Comparison of ENCODE assay signal across 18 cellular contexts in the genomic region with DNA sequence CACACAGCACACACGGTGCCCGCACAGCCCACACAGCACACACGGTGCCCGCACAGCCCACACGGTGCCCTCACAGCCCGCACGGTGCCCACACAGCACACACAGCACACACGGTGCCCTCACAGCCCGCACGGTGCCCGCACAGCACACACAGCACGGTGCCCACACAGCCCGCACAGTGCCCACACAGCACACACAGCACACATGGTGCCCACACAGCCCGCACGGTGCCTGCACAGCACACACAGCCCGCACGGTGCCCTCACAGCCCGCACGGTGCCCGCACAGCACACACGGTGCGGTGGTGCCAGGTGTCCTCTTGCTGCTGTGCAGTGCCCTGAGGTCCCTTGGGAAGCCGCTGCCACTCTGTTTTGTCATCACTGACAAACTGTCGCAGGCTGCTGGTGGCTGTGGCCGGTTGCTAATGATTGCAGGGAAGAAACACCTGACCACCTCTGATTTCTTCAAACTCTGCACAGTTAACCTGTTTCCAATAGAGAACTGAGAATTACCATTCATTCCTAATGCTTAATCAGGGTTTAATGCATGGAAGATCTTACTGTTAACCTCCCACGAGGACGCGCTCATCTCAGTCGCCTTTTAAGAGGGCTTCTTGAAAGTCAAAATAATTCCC.
DNase-seq lines count a peak whose midpoint lies in the region; ATAC-seq lines count a peak whose summit lies in the region.
"Had no signal": no experiment of that assay in that cellular context is flagged by ENCODE, and none has a peak within 500 bp of the region (broad histone marks: within the 10 kb centered on the region; RNA-seq: fewer than 3 reads in every experiment).

No MANE protein-coding gene starts in this region.

- H3K27ac ChIP-seq in BLaER1: no peak overlapping the region
- H3K27ac ChIP-seq: colonic mucosa, parathyroid adenoma, SJSA1, transverse colon had no signal

- no peaks in the 10 kb centered on the region for H3K27me3 ChIP-seq in BLaER1
- H3K27me3 ChIP-seq: colonic mucosa, MG63 had no signal

- DNase-seq in GDM1 (lab: John Stamatoyannopoulos, UW) (peak; percentile 3), kidney glomerular epithelial cell (lab: John Stamatoyannopoulos, UW) (peak; percentile 5), LoVo (ENCODE audit: low spot score) (no peak), OCI-M2 (lab: John Stamatoyannopoulos, UW; ENCODE audit: unreplicated experiment) (no peak)
- DNase-seq in stimulated activated naive CD4-positive, alpha-beta T cell (lab: John Stamatoyannopoulos, UW): no peak
- DNase-seq: activated CD4-positive, alpha-beta T cell treated with anti-CD3 and anti-CD28 coated beads for 4 hours; activated naive CD4-positive, alpha-beta T cell treated with Interleukin-2 at 50 U/mL for 16 hours; colonic mucosa; MG63; NCI-H2081 treated with DMSO at 0.1 percent for 48 hours; small intestine; stimulated activated CD4-positive, alpha-beta T cell treated with anti-CD3 and anti-CD28 coated beads, Interleukin-4, amount 100 ng/mL, for 4 hours; transverse colon had no signal

- ATAC-seq in HG03571 (IDR thresholded peaks at IDR 0.05; ENCODE audit: unreplicated experiment): peak; percentile 88

- H3K36me3 ChIP-seq in BLaER1: no peaks in the 10 kb centered on the region
- H3K36me3 ChIP-seq: colonic mucosa, MG63, SJSA1, transverse colon had no signal

- H4K20me1 ChIP-seq in BLaER1: no peaks in the 10 kb centered on the region

- H3K4me2 ChIP-seq in BLaER1: peak overlapping the region; percentile 58

- no peaks in the 10 kb centered on the region for H3K9me3 ChIP-seq in BLaER1
- H3K9me3 ChIP-seq: colonic mucosa, MG63, SJSA1, transverse colon had no signal

- no peak overlapping the region for H3K9ac ChIP-seq in BLaER1
- H3K9ac ChIP-seq: parathyroid adenoma had no signal

- H3K4me1 ChIP-seq in BLaER1: peaks cover 8% of the 10 kb centered on the region
- H3K4me1 ChIP-seq: colonic mucosa, parathyroid adenoma, SJSA1, transverse colon had no signal

- H3K4me3 ChIP-seq in BLaER1: no peak overlapping the region
- H3K4me3 ChIP-seq: colonic mucosa, lung, MG63, SJSA1, transverse colon had no signal

Comparison
In these comparisons a context has a peak if more than half of its experiments do, and no peak if none do; other contexts are left out.
1. DNase-seq: peak in GDM1 (single experiment) and kidney glomerular epithelial cell (single experiment); none in LoVo (single experiment), stimulated activated naive CD4-positive, alpha-beta T cell (0 of 6) and OCI-M2 (single experiment).